34 cellular contexts compared by ENCODE assay signal in the genomic region with DNA sequence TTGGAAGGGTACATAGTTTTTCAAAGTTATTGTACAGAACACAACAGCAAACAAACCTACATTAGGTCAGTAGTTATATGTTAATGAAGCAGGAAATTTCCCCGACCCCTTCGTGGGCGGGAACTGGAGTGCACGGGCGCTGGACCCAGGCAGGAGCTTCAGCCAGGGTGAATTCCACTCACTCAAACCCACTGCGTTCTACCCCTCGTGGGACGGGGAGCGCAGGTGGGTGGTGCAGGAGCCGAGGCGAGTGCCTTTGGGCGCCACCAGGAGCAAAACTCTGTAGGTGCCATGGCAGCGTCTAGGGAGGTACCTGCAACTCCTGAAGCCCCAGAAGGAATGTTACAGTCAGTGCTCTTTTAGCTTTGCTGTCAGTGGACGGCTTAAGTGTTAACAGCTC.
"Had no signal": no experiment of that assay in that cellular context is flagged by ENCODE, and none has a peak within 500 bp of the region (broad histone marks: within the 10 kb centered on the region; RNA-seq: fewer than 3 reads in every experiment).

No MANE protein-coding gene starts in this region.

- H3K27me3 ChIP-seq: MG63 had no signal

- H3K9me3 ChIP-seq: MG63 had no signal

- DNase-seq: Karpas-422, Kasumi-1, MG63, MM.1S, MV-4-11, NCI-H1048, NCI-H1092, NCI-H1092 treated with DMSO at 0.1 percent for 48 hours, NCI-H1105, NCI-H1105 treated with DMSO at 0.1 percent for 48 hours, NCI-H1417, NCI-H1417 treated with DMSO at 0.1 percent for 48 hours, NCI-H1436, NCI-H1436 treated with DMSO at 0.1 percent for 48 hours, NCI-H146, NCI-H1694, NCI-H1694 treated with DMSO at 0.1 percent for 48 hours, NCI-H187, NCI-H187 treated with DMSO at 0.1 percent for 48 hours, NCI-H1930, NCI-H2029, NCI-H2029 treated with DMSO at 0.1 percent for 48 hours, NCI-H2081, NCI-H2081 treated with DMSO at 0.1 percent for 48 hours, NCI-H2107, NCI-H2171, NCI-H2171 treated with DMSO at 0.1 percent for 48 hours, NCI-H2227 treated with DMSO at 0.1 percent for 48 hours, NCI-H226, NCI-H345, NCI-H446, NCI-H446 treated with DMSO at 0.1 percent for 48 hours, NCI-H510A, NCI-H510A treated with DMSO at 0.1 percent for 48 hours had no signal

- H3K36me3 ChIP-seq: MG63 had no signal

- H3K4me3 ChIP-seq: MG63 had no signal
